Comparison of ENCODE assay signal across 8 cellular contexts in the genomic region with DNA sequence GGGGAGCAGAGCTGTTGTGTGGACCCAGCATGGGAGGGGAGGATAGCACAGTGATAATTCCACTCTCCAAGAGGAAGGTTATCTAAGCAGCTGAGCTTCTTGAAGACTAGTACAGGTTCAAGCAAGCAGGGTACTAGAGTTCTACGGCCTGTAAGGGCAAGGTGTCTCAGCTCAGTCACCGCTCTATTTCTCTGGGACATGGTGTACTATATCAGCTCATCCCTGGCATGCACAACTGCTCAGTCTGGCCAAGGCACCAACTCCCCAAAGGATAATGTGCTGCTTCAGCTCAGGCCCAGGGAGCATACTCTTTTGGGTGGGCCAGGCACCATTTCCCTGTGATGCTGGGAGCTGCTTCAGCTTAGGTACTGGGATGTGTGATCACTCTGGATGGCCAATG.
"Had no signal": no experiment of that assay in that cellular context is flagged by ENCODE, and none has a peak within 500 bp of the region (broad histone marks: within the 10 kb centered on the region; RNA-seq: fewer than 3 reads in every experiment).

No MANE protein-coding gene starts in this region.

- H3K27ac ChIP-seq: GM23248, HL-60 had no signal

- DNase-seq: GM23248, GOT3, H7, HFFc6 had no signal

- FAIRE-seq: HepG2 had no signal

- ATAC-seq: HCT116, HepG2 had no signal

- H3K4me3 ChIP-seq: GM23248, HAP-1 had no signal

- H3K9me3 ChIP-seq: HAP-1 had no signal
